In the genomic region with DNA sequence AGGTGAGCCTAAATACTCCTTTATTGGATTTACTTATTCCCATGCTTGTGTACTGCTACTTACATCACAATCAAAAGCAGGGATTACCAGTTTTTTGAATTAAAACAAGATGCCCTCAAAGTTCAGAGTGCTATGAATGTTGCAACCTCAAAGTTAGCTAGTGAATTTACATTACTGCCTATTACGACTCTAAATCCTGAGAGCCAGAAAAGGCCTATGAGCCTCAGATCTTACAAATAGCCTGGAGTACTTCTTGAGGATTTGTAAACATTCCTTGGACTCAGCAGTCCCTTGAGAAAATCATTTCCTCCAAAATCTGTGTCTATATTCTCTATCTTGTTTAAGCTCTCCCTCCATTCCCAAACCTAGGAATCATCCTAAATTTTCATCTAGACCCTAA, we compare ENCODE assay signal across 19 cellular contexts.
"Had no signal": no experiment of that assay in that cellular context is flagged by ENCODE, and none has a peak within 500 bp of the region (broad histone marks: within the 10 kb centered on the region; RNA-seq: fewer than 3 reads in every experiment).

No MANE protein-coding gene starts in this region.

- H3K4me1 ChIP-seq: esophagus squamous epithelium, neural progenitor cell, stomach had no signal

- H3K27me3 ChIP-seq: cardiac muscle cell, esophagus squamous epithelium, neural progenitor cell, stomach had no signal

- H3K9ac ChIP-seq: neural progenitor cell had no signal

- H3K4me2 ChIP-seq: neural progenitor cell had no signal

- H3K27ac ChIP-seq: cardiac muscle cell, esophagus squamous epithelium, neural progenitor cell, stomach had no signal

- H2AFZ ChIP-seq: neural progenitor cell had no signal

- ATAC-seq: effector memory CD8-positive, alpha-beta T cell; left lobe of liver; mucosa of descending colon; SK-N-SH treated with all-trans-retinoic acid at 6 μM for 48 hours had no signal

- H3K9me3 ChIP-seq: esophagus squamous epithelium, mucosa of descending colon, stomach had no signal

- DNase-seq: activated CD4-positive, alpha-beta T cell treated with anti-CD3 and anti-CD28 coated beads for 1 hour; activated CD8-positive, alpha-beta memory T cell treated with anti-CD3 and anti-CD28 coated beads for 24 hours; activated CD8-positive, alpha-beta memory T cell treated with anti-CD3 and anti-CD28 coated beads, Interleukin-2, amount 50 U/mL, for 48 hours; activated effector memory CD4-positive, alpha-beta T cell treated with Interleukin-2 at 50 U/mL for 16 hours; activated naive CD4-positive, alpha-beta T cell treated with anti-CD3 and anti-CD28 coated beads, Interleukin-2, amount 50 U/mL, for 16 hours; activated T-cell treated with anti-CD3 and anti-CD28 coated beads, Interleukin-2, amount 50 U/mL, for 48 hours; amygdala; effector memory CD8-positive, alpha-beta T cell; esophagus squamous epithelium; hypothalamus; mucosa of descending colon; naive B cell; stimulated activated CD4-positive, alpha-beta T cell treated with anti-CD3 and anti-CD28 coated beads, Interleukin-12 subunit alpha, Interleukin-12 subunit beta, amount 100 ng/mL, for 4 hours; stimulated activated CD4-positive, alpha-beta T cell treated with anti-CD3 and anti-CD28 coated beads, Interleukin-2, amount 100 ng/mL, for 24 hours; stomach had no signal

- H3K4me3 ChIP-seq: cardiac muscle cell, esophagus squamous epithelium, mucosa of descending colon, neural progenitor cell, stomach had no signal
